Comparison of ENCODE assay signal across 2 cellular contexts in genomic region chr18:22684268-22684667, GRCh38.
TF ChIP-seq lines count a peak whose summit lies in the region.

No MANE protein-coding gene starts in this region.

TF ChIP-seq in A549, 52 proteins besides CTCF, POLR2A, EP300 and RAD21:
- TF ChIP-seq JUNB (IDR thresholded peaks at IDR 0.05) (no peak), FOSB (CRISPR knock-in tag; IDR thresholded peaks at IDR 0.05) (0 out of 2 replicates have a peak, but pooled peaks have one; percentile 24), HOXB5 (CRISPR knock-in tag; IDR thresholded peaks at IDR 0.05) (0 out of 2 replicates have a peak, but pooled peaks have one; percentile 10)
TF ChIP-seq in A549: peak in this region for 2.

TF ChIP-seq in HepG2, 621 proteins besides CTCF, POLR2A, EP300 and RAD21:
- no peak for TF ChIP-seq NR2F2 (IDR thresholded peaks at IDR 0.05; ENCODE audit: borderline replicate concordance, low read depth)
- peak; percentile 54 for TF ChIP-seq CEBPB (IDR thresholded peaks at IDR 0.05; ENCODE audit: borderline replicate concordance, low read depth, low read length)
TF ChIP-seq in HepG2: peak in this region for 1.
